In genomic region chr1:55713516-55713915, GRCh38 we compare ENCODE assay signal across 22 cellular contexts.
DNase-seq lines count a peak whose midpoint lies in the region; ATAC-seq and TF ChIP-seq lines count a peak whose summit lies in the region.
"Had no signal": no experiment of that assay in that cellular context is flagged by ENCODE, and none has a peak within 500 bp of the region (broad histone marks: within the 10 kb centered on the region; RNA-seq: fewer than 3 reads in every experiment).

No MANE protein-coding gene starts in this region.

- in situ Hi-C loops in IMR-90 (cut with MboI; ENCODE audit: low sequenced_read_pairs) (no loop called here), transverse colon (cut with MboI; ENCODE audit: low pct_ligation_motif_present in 1 of 4, low pct_unique_long_range_greater_than_20kb in 1 of 4, low sequenced_read_pairs in 3 of 4) (loop anchor here in 1 of 4 donors (25.0 kb wide), 1 partner anchor 874 kb away; the partner anchor contains the start of gene PLPP3)

- no peak overlapping the region for H2BK5ac ChIP-seq in IMR-90 (ENCODE audit: low read depth, low read length, poor library complexity, severe bottlenecking)
- no peak overlapping the region for H2BK5ac ChIP-seq in mesenchymal stem cell (ENCODE audit: low read depth, low read length, poor library complexity, severe bottlenecking)
- no peak overlapping the region for H2BK5ac ChIP-seq in trophoblast cell (ENCODE audit: low read depth, low read length, poor library complexity)

- CTCF ChIA-PET in IMR-90 (lab: Yijun Ruan, JAX): no interaction called here

- dilution Hi-C loops in IMR-90 (cut with HindIII; ENCODE audit: low sequenced_read_pairs, unreplicated experiment): no loop called here

- peak overlapping the region; percentile 93 for H2BK20ac ChIP-seq in IMR-90 (ENCODE audit: low read depth, low read length)

- H3K79me1 ChIP-seq in IMR-90 (ENCODE audit: low read depth in 1 of 2, low read length in 2 of 2): 0 out of 4 replicates have a peak, but pooled peaks cover 0 to 6% of the 10 kb centered on the region in 2 experiments
- no peaks in the 10 kb centered on the region for H3K79me1 ChIP-seq in mesenchymal stem cell (replicated peaks; ENCODE audit: low read length, poor library complexity, severe bottlenecking)
- peaks cover 29% of the 10 kb centered on the region for H3K79me1 ChIP-seq in trophoblast cell (ENCODE audit: low read length)

- no TSS peak for BruUV-seq in IMR-90 (replicated peaks; lab: Mats Ljungman, UMichigan)

- H3K4ac ChIP-seq in IMR-90 (ENCODE audit: low read depth, low read length): peak overlapping the region; percentile 75
- H3K4ac ChIP-seq in mesenchymal stem cell (ENCODE audit: low read depth in 1 of 2, low read length in 2 of 2): peak overlapping the region in 1 of 2 experiments; percentile 89
- H3K4ac ChIP-seq in trophoblast cell (ENCODE audit: low read depth, low read length): no peak overlapping the region

- no peak overlapping the region for H4K12ac ChIP-seq in trophoblast cell (ENCODE audit: low read depth, low read length)

- H2AFZ ChIP-seq in IMR-90 (replicated peaks; ENCODE audit: low read length, poor library complexity): no peak overlapping the region
- H2AFZ ChIP-seq in mesenchymal stem cell (ENCODE audit: low read depth, low read length): no peak overlapping the region
- H2AFZ ChIP-seq in trophoblast cell (ENCODE audit: insufficient read depth, low read length, poor library complexity): no peak overlapping the region

- peaks cover 6% of the 10 kb centered on the region for H3K79me2 ChIP-seq in trophoblast cell (ENCODE audit: control insufficient read depth, insufficient read depth, low read length, poor library complexity)

- H3K18ac ChIP-seq in IMR-90 (ENCODE audit: low read depth, low read length): peak overlapping the region; percentile 79
- peak overlapping the region in 1 of 2 experiments; percentile 88 for H3K18ac ChIP-seq in mesenchymal stem cell (ENCODE audit: low read depth in 1 of 2, low read length in 2 of 2)
- no peak overlapping the region for H3K18ac ChIP-seq in trophoblast cell (ENCODE audit: low read length)

- H3K4me2 ChIP-seq in IMR-90 (ENCODE audit: low read depth, low read length) (no peak overlapping the region), mesenchymal stem cell (ENCODE audit: low read length, poor library complexity, severe bottlenecking) (no peak overlapping the region), trophoblast cell (ENCODE audit: low read length) (no peak overlapping the region)
- H3K4me2 ChIP-seq: A549 had no signal

- no peak for ATAC-seq in IMR-90 (ENCODE audit: low read depth)
- ATAC-seq in HG02759 (IDR thresholded peaks at IDR 0.05; ENCODE audit: unreplicated experiment): no peak
- ATAC-seq in GM21576 (IDR thresholded peaks at IDR 0.05; ENCODE audit: unreplicated experiment): no peak
- ATAC-seq: A549, GM12878 had no signal

- peak overlapping the region; percentile 71 to 84; a peak in 3 of 4 replicates for H4K8ac ChIP-seq in IMR-90 (ENCODE audit: low read depth in 2 of 2, low read length in 2 of 2)
- H4K8ac ChIP-seq in mesenchymal stem cell (ENCODE audit: low read length): peak overlapping the region; percentile 72
- no peak overlapping the region for H4K8ac ChIP-seq in trophoblast cell (ENCODE audit: low read depth, low read length)

- peak overlapping the region; percentile 84 for H4K5ac ChIP-seq in IMR-90 (ENCODE audit: low read depth, low read length)

- TF ChIP-seq EP300 in transverse colon (IDR thresholded peaks at IDR 0.05; ENCODE audit: low read depth): no peak

- H3K4me3 ChIP-seq in IMR-90 (ENCODE audit: insufficient read depth, low read depth, low read length) (no peak overlapping the region), mesenchymal stem cell (ENCODE audit: insufficient read depth in 1 of 2, low read depth in 1 of 2, low read length in 2 of 2) (no peak overlapping the region), trophoblast cell (ENCODE audit: low read depth, low read length) (no peak overlapping the region), transverse colon (no peak overlapping the region)
- H3K4me3 ChIP-seq: A549; BLaER1 treated with 17β-estradiol and CSF1 and Interleukin-3, amounts not matched to agents 10 nM and 100 nM; GM12878 had no signal

- TF ChIP-seq POLR2A in IMR-90 (IDR thresholded peaks at IDR 0.05; ENCODE audit: low read depth, low read length): no peak
- TF ChIP-seq POLR2A in transverse colon (IDR thresholded peaks at IDR 0.05): no peak

- peak overlapping the region; percentile 88; the same call in 1 of the 2 replicates for H3K14ac ChIP-seq in IMR-90 (replicated peaks; ENCODE audit: low read depth, low read length)
- H3K14ac ChIP-seq in mesenchymal stem cell (ENCODE audit: low read length in 2 of 2): no peak overlapping the region
- H3K14ac ChIP-seq in trophoblast cell (ENCODE audit: low read length): peak overlapping the region; percentile 26

- no peak overlapping the region for H2AK9ac ChIP-seq in IMR-90 (replicated peaks; ENCODE audit: low read depth, low read length, poor library complexity)

- TF ChIP-seq CTCF in IMR-90 (conservative IDR thresholded peaks at IDR 0.05; ENCODE audit: low read depth, low read length) (no peak), transverse colon (IDR thresholded peaks at IDR 0.05) (no peak)

- peaks cover 25% of the 10 kb centered on the region for H3K4me1 ChIP-seq in IMR-90 (ENCODE audit: control insufficient read depth, insufficient read depth, low read length)
- H3K4me1 ChIP-seq in mesenchymal stem cell (ENCODE audit: control insufficient read depth, insufficient read depth, low read depth, low read length): no peaks in the 10 kb centered on the region
- H3K4me1 ChIP-seq in trophoblast cell (ENCODE audit: control insufficient read depth in 1 of 2, insufficient read depth in 2 of 2, low read length in 2 of 2): peaks cover 4 to 8% of the 10 kb centered on the region in 2 experiments
- H3K4me1 ChIP-seq in transverse colon: peaks cover 0 to 3% (median 0%) of the 10 kb centered on the region in 4 donors
- H3K4me1 ChIP-seq: BE2C had no signal

- POLR2A ChIA-PET in IMR-90 (lab: Charles Lee; ENCODE audit: unreplicated experiment): no interaction called here

- no peak overlapping the region for H3K9ac ChIP-seq in IMR-90 (ENCODE audit: low read depth, low read length)
- no peak overlapping the region for H3K9ac ChIP-seq in mesenchymal stem cell (ENCODE audit: low read length)
- H3K9ac ChIP-seq in trophoblast cell (ENCODE audit: low read length): no peak overlapping the region
- H3K9ac ChIP-seq: BLaER1 treated with 17β-estradiol and CSF1 and Interleukin-3, amounts not matched to agents 10 nM and 100 nM had no signal

- no peak overlapping the region for H3K56ac ChIP-seq in IMR-90 (ENCODE audit: extremely low read depth, insufficient read depth, low read length)

- H3K27ac ChIP-seq in IMR-90 (ENCODE audit: insufficient read depth, low read length): no peak overlapping the region; the same call in 1 of the 2 replicates
- no peak overlapping the region for H3K27ac ChIP-seq in mesenchymal stem cell (ENCODE audit: low read length, poor library complexity, severe bottlenecking)
- no peak overlapping the region for H3K27ac ChIP-seq in trophoblast cell (ENCODE audit: low read depth, low read length)
- H3K27ac ChIP-seq in transverse colon: no peak overlapping the region
- H3K27ac ChIP-seq: A549; BLaER1 treated with 17β-estradiol and CSF1 and Interleukin-3, amounts not matched to agents 10 nM and 100 nM had no signal

- H3K23ac ChIP-seq in IMR-90 (ENCODE audit: low read depth, low read length): no peak overlapping the region
- H3K23ac ChIP-seq in mesenchymal stem cell (ENCODE audit: low read length in 2 of 2): no peak overlapping the region
- H3K23ac ChIP-seq in trophoblast cell (ENCODE audit: low read length): no peak overlapping the region

- H4K91ac ChIP-seq in IMR-90 (ENCODE audit: insufficient read depth, low read depth, low read length) (peak overlapping the region; percentile 91; the same call in 1 of the 2 replicates), mesenchymal stem cell (ENCODE audit: low read length) (peak overlapping the region; percentile 57), trophoblast cell (ENCODE audit: low read depth, low read length) (peak overlapping the region; percentile 64)

- intact Hi-C loops in IMR-90 (cut with micrococcal nuclease) (loop anchor here (10.0 kb wide), 1 partner anchor 771 kb away; no protein-coding TSS in a partner anchor), transverse colon (cut with DNase I; ENCODE audit: low total_unique reads) (no loop called here)

- H3K27me3 ChIP-seq in IMR-90 (ENCODE audit: control insufficient read depth, insufficient read depth, low read length) (no peaks in the 10 kb centered on the region), mesenchymal stem cell (ENCODE audit: control insufficient read depth in 1 of 2, insufficient read depth in 1 of 2, low read length in 2 of 2) (no peaks in the 10 kb centered on the region), trophoblast cell (ENCODE audit: insufficient read depth, low read length) (no peaks in the 10 kb centered on the region), transverse colon (no peaks in the 10 kb centered on the region)
- H3K27me3 ChIP-seq: BE2C; BLaER1 treated with 17β-estradiol and CSF1 and Interleukin-3, amounts not matched to agents 10 nM and 100 nM had no signal

- H3K9me1 ChIP-seq in IMR-90 (ENCODE audit: insufficient read depth, low read length): peaks cover 26% of the 10 kb centered on the region

- H3K36me3 ChIP-seq in IMR-90 (ENCODE audit: control insufficient read depth, insufficient read depth, low read length): no peaks in the 10 kb centered on the region
- H3K36me3 ChIP-seq in mesenchymal stem cell (ENCODE audit: control insufficient read depth in 1 of 2, insufficient read depth in 2 of 2, low read depth in 1 of 2, low read length in 2 of 2): no peaks in the 10 kb centered on the region
- no peaks in the 10 kb centered on the region for H3K36me3 ChIP-seq in trophoblast cell (ENCODE audit: control insufficient read depth in 1 of 2, insufficient read depth in 2 of 2, low read length in 2 of 2)
- H3K36me3 ChIP-seq in transverse colon: no peaks in the 10 kb centered on the region
- H3K36me3 ChIP-seq: BE2C; BLaER1 treated with 17β-estradiol and CSF1 and Interleukin-3, amounts not matched to agents 10 nM and 100 nM had no signal

- DNase-seq in IMR-90 (no peak), mesenchymal stem cell (no peak), trophoblast cell (peak; percentile 50 to 79), GOT3 (lab: John Stamatoyannopoulos, UW) (no peak), transverse colon (no peak)
- DNase-seq: 8988T; ACHN; AML-193; BE2C; CD4-positive, alpha-beta T cell; CD8-positive, alpha-beta memory T cell; DMS 273 treated with DMSO at 0.1 percent for 48 hours; DMS79; EL; GDM1; H7; HCEC 1CT had no signal

- peak overlapping the region; percentile 71 for H2AK5ac ChIP-seq in IMR-90 (ENCODE audit: low read depth, low read length)
- no peak overlapping the region for H2AK5ac ChIP-seq in mesenchymal stem cell (ENCODE audit: low read length, severe bottlenecking)
- H2AK5ac ChIP-seq in trophoblast cell (ENCODE audit: low read length): peak overlapping the region; percentile 27

- H2BK12ac ChIP-seq in mesenchymal stem cell (ENCODE audit: low read length in 2 of 2) (peak overlapping the region; percentile 34 to 98), trophoblast cell (ENCODE audit: low read length) (peak overlapping the region; percentile 85)

- WGBS in IMR-90 (ENCODE audit: extremely low coverage in 2 of 2, insufficient read length in 1 of 2), 2 experiments: 76% methylated on average over 2 of the region's 5 CpGs; no CpG with 5 or more reads in 1 of the 2 experiments
- 92% methylated on average over 5 of the region's 5 CpGs for WGBS in mesenchymal stem cell
- WGBS in trophoblast cell (ENCODE audit: extremely low coverage, insufficient coverage, insufficient read length): no CpG with 5 or more reads among the region's 5 CpGs
- 73 to 85% methylated on average over 3 to 5 of the region's 5 CpGs for WGBS in transverse colon (ENCODE audit: low coverage in 1 of 2), 2 donors

- H2BK15ac ChIP-seq in IMR-90 (ENCODE audit: low read depth, low read length) (peak overlapping the region; percentile 91; the same call in 2 of the 3 replicates), mesenchymal stem cell (ENCODE audit: low read depth, poor library complexity, severe bottlenecking) (peak overlapping the region; percentile 38)

- no peak for TF ChIP-seq RAD21 in IMR-90 (IDR thresholded peaks at IDR 0.05; ENCODE audit: low read length)

- H4K20me1 ChIP-seq in IMR-90 (ENCODE audit: insufficient read depth, low read length): no peaks in the 10 kb centered on the region
- H4K20me1 ChIP-seq: BLaER1 treated with 17β-estradiol and CSF1 and Interleukin-3, amounts not matched to agents 10 nM and 100 nM had no signal

- peak overlapping the region; percentile 96 for H2BK120ac ChIP-seq in IMR-90 (ENCODE audit: low read depth, low read length)
- no peak overlapping the region for H2BK120ac ChIP-seq in mesenchymal stem cell (ENCODE audit: low read depth, low read length)
- peak overlapping the region; percentile 31 for H2BK120ac ChIP-seq in trophoblast cell (ENCODE audit: insufficient read depth, low read length, poor library complexity)

- H3K9me3 ChIP-seq in IMR-90 (ENCODE audit: control insufficient read depth, insufficient read depth, low read length): no peaks in the 10 kb centered on the region
- peaks cover 5% of the 10 kb centered on the region for H3K9me3 ChIP-seq in mesenchymal stem cell (ENCODE audit: control insufficient read depth, low read length)
- no peaks in the 10 kb centered on the region for H3K9me3 ChIP-seq in trophoblast cell (ENCODE audit: insufficient read depth, low read depth, low read length)
- H3K9me3 ChIP-seq in transverse colon: no peaks in the 10 kb centered on the region
- H3K9me3 ChIP-seq: A549; BE2C; BLaER1 treated with 17β-estradiol and CSF1 and Interleukin-3, amounts not matched to agents 10 nM and 100 nM had no signal

Comparison
In these comparisons a context has a peak if more than half of its experiments do, and no peak if none do; other contexts are left out.
1. DNase-seq: peak in trophoblast cell (2 of 2); none in IMR-90 (single experiment), mesenchymal stem cell (single experiment), GOT3 (single experiment) and transverse colon (single experiment).
2. H3K14ac ChIP-seq: peak in IMR-90 (single experiment) and trophoblast cell (single experiment); none in mesenchymal stem cell (0 of 2).
3. Peak in every context shown above with its lines, with median percentiles within 50 percentile points of each other: H4K91ac ChIP-seq.